2 cellular contexts compared by ENCODE assay signal in genomic region chr13:25067054-25067453, GRCh38.
TF ChIP-seq lines count a peak whose summit lies in the region.

No MANE protein-coding gene starts in this region.

TF ChIP-seq in GM23338, 12 proteins besides CTCF, POLR2A, EP300 and RAD21:
- TF ChIP-seq ZNF114 (CRISPR knock-in tag; IDR thresholded peaks at IDR 0.05): no peak
- TF ChIP-seq REST (IDR thresholded peaks at IDR 0.05; ENCODE audit: unreplicated experiment): no peak
- no peak for TF ChIP-seq JUNB (IDR thresholded peaks at IDR 0.05; ENCODE audit: unreplicated experiment)
- TF ChIP-seq EZH2 (IDR thresholded peaks at IDR 0.05; ENCODE audit: low read depth, unreplicated experiment): no peak
- TF ChIP-seq ZNF462 (CRISPR knock-in tag; IDR thresholded peaks at IDR 0.05): no peak
- no peak for TF ChIP-seq ETS1 (IDR thresholded peaks at IDR 0.05)
- TF ChIP-seq POLR2AphosphoS5 (IDR thresholded peaks at IDR 0.05; ENCODE audit: low read depth): no peak
- TF ChIP-seq CREB1 (CRISPR knock-in tag; IDR thresholded peaks at IDR 0.05; ENCODE audit: low read depth): no peak
- no peak for TF ChIP-seq EZH2phosphoT487 (IDR thresholded peaks at IDR 0.05; ENCODE audit: unreplicated experiment)
- TF ChIP-seq STAT1 (IDR thresholded peaks at IDR 0.05; ENCODE audit: unreplicated experiment): no peak
- no peak for TF ChIP-seq ZNF331 (CRISPR knock-in tag; IDR thresholded peaks at IDR 0.05; ENCODE audit: low read depth)
- TF ChIP-seq NANOG (IDR thresholded peaks at IDR 0.05; ENCODE audit: borderline replicate concordance): no peak

TF ChIP-seq in H1, 55 proteins besides CTCF, POLR2A, EP300 and RAD21:
- no peak for TF ChIP-seq HDAC2 (IDR thresholded peaks at IDR 0.05; ENCODE audit: borderline replicate concordance in 1 of 2, low read depth in 2 of 2, low read length in 2 of 2)
- no peak for TF ChIP-seq CBX5 (IDR thresholded peaks at IDR 0.05; ENCODE audit: low read depth, low read length)
- TF ChIP-seq KDM1A (IDR thresholded peaks at IDR 0.05; ENCODE audit: borderline replicate concordance, low read length): no peak
- no peak for TF ChIP-seq ZNF274 (IDR thresholded peaks at IDR 0.05; ENCODE audit: borderline replicate concordance, extremely low read depth, low read length)
- no peak for TF ChIP-seq BCL11A (IDR thresholded peaks at IDR 0.05; ENCODE audit: low read depth in 2 of 2, low read length in 2 of 2)
- TF ChIP-seq BRCA1 (IDR thresholded peaks at IDR 0.05; ENCODE audit: low read depth, low read length): no peak
- TF ChIP-seq MAFK (IDR thresholded peaks at IDR 0.05; ENCODE audit: low read depth, low read length): 0 out of 2 replicates have a peak, but pooled peaks have one; percentile 3
